ENCODE assay signal across 14 cellular contexts in the genomic region with DNA sequence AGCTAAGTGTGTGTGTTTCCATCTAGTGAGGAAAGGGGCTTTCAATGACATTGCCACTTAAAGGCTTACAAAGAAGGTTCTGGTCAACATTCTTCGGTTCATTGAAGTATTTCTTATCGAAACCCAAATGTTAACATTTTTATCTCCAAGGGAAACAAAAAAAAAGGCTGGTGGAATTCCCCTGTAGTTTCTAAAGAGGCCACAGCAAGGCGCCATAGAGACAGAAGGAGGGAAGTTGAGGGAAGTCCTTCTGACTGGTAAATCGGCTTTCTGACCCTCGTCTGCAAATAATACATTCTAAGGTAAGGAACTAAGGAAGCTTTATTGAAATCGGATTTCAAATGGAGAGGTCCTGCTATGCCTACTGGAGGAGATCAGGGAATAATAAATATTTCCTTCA. TPM values are rescaled to one million over a fixed set of nuclear protein-coding genes. Genes with fewer than 3 reads are reported as not detected.
DNase-seq lines count a peak whose midpoint lies in the region; ATAC-seq and TF ChIP-seq lines count a peak whose summit lies in the region.
"Had no signal": no experiment of that assay in that cellular context is flagged by ENCODE, and none has a peak within 500 bp of the region (broad histone marks: within the 10 kb centered on the region; RNA-seq: fewer than 3 reads in every experiment).

No MANE protein-coding gene starts in this region.

- H3K27me3 ChIP-seq in H7 (ENCODE audit: control insufficient read depth, insufficient read depth, low read length) = no peaks in the 10 kb centered on the region
- no peaks in the 10 kb centered on the region for H3K27me3 ChIP-seq in naive thymus-derived CD4-positive, alpha-beta T cell (ENCODE audit: control insufficient read depth in 2 of 2, insufficient read depth in 2 of 2, low read length in 2 of 2)
- H3K27me3 ChIP-seq: thyroid gland had no signal

- POLR2A ChIA-PET in naive thymus-derived CD4-positive, alpha-beta T cell (lab: Charles Lee) = no interaction called here

- H3K27ac Mint-ChIP-seq in naive thymus-derived CD4-positive, alpha-beta T cell = no peak overlapping the region

- H3K9me3 ChIP-seq in naive thymus-derived CD4-positive, alpha-beta T cell (ENCODE audit: control insufficient read depth in 2 of 3, low read length in 3 of 3) = no peaks in the 10 kb centered on the region
- H3K9me3 ChIP-seq: thyroid gland had no signal

- H3K4me3 ChIP-seq in AG09309 (ENCODE audit: control insufficient read depth, low read depth, low read length) (no peak overlapping the region), H7 (ENCODE audit: insufficient read depth, low read depth, low read length) (no peak overlapping the region)
- H3K4me3 ChIP-seq in naive thymus-derived CD4-positive, alpha-beta T cell (ENCODE audit: low read length) = no peak overlapping the region
- H3K4me3 ChIP-seq: thyroid gland had no signal

- peaks cover 0 to 20% (median 15%) of the 10 kb centered on the region in 5 donors for H3K27me3 Mint-ChIP-seq in naive thymus-derived CD4-positive, alpha-beta T cell

- no peak overlapping the region for H3K27ac ChIP-seq in naive thymus-derived CD4-positive, alpha-beta T cell (ENCODE audit: low read depth, low read length)
- H3K27ac ChIP-seq: HL-60, thyroid gland had no signal

- peak; percentile 39 for TF ChIP-seq CTCF in AG09309 (IDR thresholded peaks at IDR 0.05; ENCODE audit: control insufficient read depth, insufficient read depth, low read depth, low read length, missing control alignments)

- no peaks in the 10 kb centered on the region for H3K4me1 ChIP-seq in naive thymus-derived CD4-positive, alpha-beta T cell (ENCODE audit: control insufficient read depth in 2 of 2, insufficient read depth in 2 of 2, low read length in 2 of 2)
- H3K4me1 ChIP-seq: thyroid gland had no signal

- peaks cover 0 to 46% (median 16%) of the 10 kb centered on the region in 11 donors for H3K9me3 Mint-ChIP-seq in naive thymus-derived CD4-positive, alpha-beta T cell

- H3K4me1 Mint-ChIP-seq in naive thymus-derived CD4-positive, alpha-beta T cell = no peaks in the 10 kb centered on the region

- intact Hi-C loops in naive thymus-derived CD4-positive, alpha-beta T cell (cut with micrococcal nuclease) = no loop called here

- no peak overlapping the region for H3K4me3 Mint-ChIP-seq in naive thymus-derived CD4-positive, alpha-beta T cell

- DNase-seq in AG09309 (ENCODE audit: low read depth) (no peak), H7 (peak; percentile 71), RPMI8226 (peak; percentile 11), iris pigment epithelial cell (ENCODE audit: low read depth) (peak; percentile 48), NCI-H1930 (lab: John Stamatoyannopoulos, UW) (no peak), LoVo (ENCODE audit: low spot score) (no peak), NCI-H1436 treated with DMSO at 0.1 percent for 48 hours (lab: John Stamatoyannopoulos, UW) (no peak)
- DNase-seq in naive thymus-derived CD4-positive, alpha-beta T cell = no peak
- DNase-seq: activated effector memory CD4-positive, alpha-beta T cell treated with anti-CD3 and anti-CD28 coated beads, Interleukin-2, amount 50 U/mL, for 16 hours; retina; thyroid gland had no signal

- peaks cover 5% of the 10 kb centered on the region for H3K36me3 ChIP-seq in H7 (replicated peaks; ENCODE audit: control insufficient read depth, insufficient read depth, low read length)
- H3K36me3 ChIP-seq in naive thymus-derived CD4-positive, alpha-beta T cell (ENCODE audit: control insufficient read depth in 2 of 3, insufficient read depth in 3 of 3, low read length in 3 of 3) = no peaks in the 10 kb centered on the region
- H3K36me3 ChIP-seq: thyroid gland had no signal

- H3K36me3 Mint-ChIP-seq in naive thymus-derived CD4-positive, alpha-beta T cell = peaks cover 0 to 7% (median 2%) of the 10 kb centered on the region in 5 donors

- CTCF ChIA-PET in naive thymus-derived CD4-positive, alpha-beta T cell (lab: Charles Lee) = no interaction called here

- no peak for ATAC-seq in naive thymus-derived CD4-positive, alpha-beta T cell
- ATAC-seq: activated CD4-positive, CD25-positive, alpha-beta regulatory T cell treated with anti-CD3 and anti-CD28 coated beads, Interleukin-2, amount 50 U/mL, for 24 hours; Right ventricle myocardium inferior had no signal

RNA-seq across cellular contexts. Expression of a gene that starts 1.7 kb away (rescaled TPM):
- 174 and 194 TPM in 2 replicates for total RNA-seq in H7 (2014; rRNA removed; shearing (Covaris generic))
- total RNA-seq in naive thymus-derived CD4-positive, alpha-beta T cell = under 1 TPM in 1 of 5 experiments, not detected in 4; 0.10 TPM
- polyA plus RNA-seq in naive thymus-derived CD4-positive, alpha-beta T cell = not detected
- total RNA-seq: Right ventricle myocardium inferior, thyroid gland had no signal

Comparison
In these comparisons a context has a peak if more than half of its experiments do, and no peak if none do; other contexts are left out.
1. DNase-seq: peak in H7 (single experiment), RPMI8226 (single experiment) and iris pigment epithelial cell (single experiment); none in AG09309 (single experiment), NCI-H1930 (0 of 2), LoVo (single experiment), naive thymus-derived CD4-positive, alpha-beta T cell (0 of 9) and NCI-H1436 treated with DMSO at 0.1 percent for 48 hours (single experiment).
2. RNA of a gene that starts 1.7 kb away (total RNA-seq): 174 to 194 TPM in H7; 0.10 TPM in naive thymus-derived CD4-positive, alpha-beta T cell; every median in the first group is over 100 times any median in the second.